In genomic region chr12:101280006-101280505, GRCh38 we compare ENCODE assay signal across 1 cellular context.
TF ChIP-seq lines count a peak whose summit lies in the region.

Gene UTP20, plus strand, starts transcription at chr12:101280105. Its CDS starts 178 bp downstream, at chr12:101280283.

TF ChIP-seq in K562, 482 proteins besides CTCF, POLR2A, EP300 and RAD21 (continued from another document):
- 0 out of 2 replicates have a peak, but pooled peaks have one; percentile 24 for TF ChIP-seq ZBTB17 (CRISPR knock-in tag; IDR thresholded peaks at IDR 0.05)
